Comparison of ENCODE assay signal across 17 cellular contexts in the genomic region with DNA sequence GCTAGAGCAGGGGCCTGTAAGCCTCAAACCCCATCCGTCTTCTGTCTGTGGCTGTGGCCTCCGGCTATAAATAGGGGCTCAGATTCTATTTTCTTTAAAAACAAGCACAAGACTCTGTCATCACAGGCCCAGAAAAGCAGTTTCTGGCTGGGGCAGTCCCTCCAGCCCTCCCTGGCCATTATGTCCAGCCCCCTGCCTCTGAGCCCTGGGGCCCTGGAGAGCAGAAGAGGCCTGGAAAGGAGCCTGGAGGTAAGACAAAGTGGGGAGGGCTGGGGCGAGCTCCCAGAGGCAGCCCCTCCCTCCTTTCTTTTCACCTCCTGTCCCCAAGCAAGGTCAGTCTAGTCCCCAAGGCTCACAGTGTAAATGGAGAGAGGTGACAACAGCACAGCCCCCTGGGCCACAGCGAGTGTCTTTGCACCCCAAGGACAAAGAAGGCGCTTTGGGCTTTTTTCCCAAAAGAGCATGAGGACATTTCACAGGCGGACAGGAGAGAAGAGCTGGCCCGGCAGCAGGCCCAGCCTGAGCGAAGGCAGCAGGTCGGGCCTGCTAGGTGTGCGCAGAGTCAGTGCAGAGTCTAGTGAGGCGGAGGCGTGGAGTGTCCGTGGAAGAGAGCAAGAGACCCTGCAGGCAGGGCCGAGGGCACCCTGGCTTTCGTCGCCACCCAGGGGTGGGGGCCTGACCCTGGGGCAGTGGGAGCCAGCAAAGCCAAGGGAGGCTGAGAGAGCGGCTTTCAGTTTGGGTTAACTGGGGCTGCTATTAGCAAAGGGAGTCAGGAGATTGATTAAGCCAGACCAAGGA.
A peak's percentile ranks its signal among the peaks of the same experiment; 100 is the strongest.
DNase-seq lines count a peak whose midpoint lies in the region; ATAC-seq and TF ChIP-seq lines count a peak whose summit lies in the region.
"Had no signal": no experiment of that assay in that cellular context is flagged by ENCODE, and none has a peak within 500 bp of the region (broad histone marks: within the 10 kb centered on the region; RNA-seq: fewer than 3 reads in every experiment).

No MANE protein-coding gene starts in this region.

- DNase-seq in SK-N-MC (ENCODE audit: low read depth, low spot score) (no peak), heart right ventricle (no peak), neural progenitor cell (ENCODE audit: low spot score) (no peak), sciatic nerve (ENCODE audit: low spot score) (no peak), DMS79 (lab: John Stamatoyannopoulos, UW) (no peak)
- no peak for DNase-seq in activated T-cell treated with anti-CD3 and anti-CD28 coated beads, Interleukin-2, amount 50 U/mL, for 48 hours
- DNase-seq: activated CD8-positive, alpha-beta memory T cell treated with anti-CD3 and anti-CD28 coated beads, Interleukin-2, amount 10 ng/mL, durations not matched to agents 7 days and 5 days; activated effector memory CD4-positive, alpha-beta T cell treated with anti-CD3 and anti-CD28 coated beads, Interleukin-2, amount 50 U/mL, for 16 hours; CD4-positive, alpha-beta T cell; DND-41; effector CD4-positive, alpha-beta T cell; left colon; naive B cell; T-helper 2 cell had no signal

- no peaks in the 10 kb centered on the region for H3K27me3 ChIP-seq in BLaER1 treated with 17β-estradiol and CSF1 and Interleukin-3, amounts not matched to agents 10 nM and 100 nM
- H3K27me3 ChIP-seq in heart right ventricle = no peaks in the 10 kb centered on the region
- H3K27me3 ChIP-seq in neural progenitor cell = no peaks in the 10 kb centered on the region

- peaks cover 0 to 3% (median 0%) of the 10 kb centered on the region in 11 experiments; a peak in 2 of 22 replicates for H4K20me1 ChIP-seq in BLaER1 treated with 17β-estradiol and CSF1 and Interleukin-3, amounts not matched to agents 10 nM and 100 nM
- H4K20me1 ChIP-seq in neural progenitor cell (ENCODE audit: low read depth) = no peaks in the 10 kb centered on the region

- H3K36me3 ChIP-seq in BLaER1 treated with 17β-estradiol and CSF1 and Interleukin-3, amounts not matched to agents 10 nM and 100 nM = no peaks in the 10 kb centered on the region
- H3K36me3 ChIP-seq in SK-N-MC (ENCODE audit: insufficient read depth, low read length) = no peaks in the 10 kb centered on the region
- no peaks in the 10 kb centered on the region for H3K36me3 ChIP-seq in heart right ventricle
- H3K36me3 ChIP-seq in neural progenitor cell = no peaks in the 10 kb centered on the region

- no peaks in the 10 kb centered on the region for H3K9me3 ChIP-seq in BLaER1 treated with 17β-estradiol and CSF1 and Interleukin-3, amounts not matched to agents 10 nM and 100 nM (replicated peaks in 1 of 11)
- no peaks in the 10 kb centered on the region for H3K9me3 ChIP-seq in SK-N-MC (ENCODE audit: low read depth, low read length)
- no peaks in the 10 kb centered on the region for H3K9me3 ChIP-seq in heart right ventricle
- H3K9me3 ChIP-seq in neural progenitor cell (ENCODE audit: low read depth) = no peaks in the 10 kb centered on the region

- H3K4me3 ChIP-seq in BLaER1 treated with 17β-estradiol and CSF1 and Interleukin-3, amounts not matched to agents 10 nM and 100 nM = peak overlapping the region in 8 of 10 experiments; percentile 34 to 56 (median 48); a peak in 15 of 20 replicates
- no peak overlapping the region for H3K4me3 ChIP-seq in SK-N-MC
- no peak overlapping the region for H3K4me3 ChIP-seq in heart right ventricle
- H3K4me3 ChIP-seq in neural progenitor cell = no peak overlapping the region

- no peaks in the 10 kb centered on the region for H3K79me2 ChIP-seq in neural progenitor cell (ENCODE audit: low read depth)

- H3K36me3 Mint-ChIP-seq in neural progenitor cell = no peaks in the 10 kb centered on the region
- H3K36me3 Mint-ChIP-seq: activated CD8-positive, alpha-beta memory T cell treated with anti-CD3 and anti-CD28 coated beads, Interleukin-2, amount 10 ng/mL, durations not matched to agents 7 days and 5 days; naive B cell had no signal

- H3K9me3 Mint-ChIP-seq in neural progenitor cell = no peaks in the 10 kb centered on the region
- H3K9me3 Mint-ChIP-seq: CD4-positive, alpha-beta T cell; naive B cell had no signal

- no peaks in the 10 kb centered on the region for H3F3A ChIP-seq in neural progenitor cell (ENCODE audit: low read depth)

- H3K27me3 Mint-ChIP-seq in neural progenitor cell (ENCODE audit: insufficient read depth, low read depth) = no peaks in the 10 kb centered on the region
- H3K27me3 Mint-ChIP-seq: activated CD8-positive, alpha-beta memory T cell treated with anti-CD3 and anti-CD28 coated beads, Interleukin-2, amount 10 ng/mL, durations not matched to agents 7 days and 5 days; CD4-positive, alpha-beta T cell had no signal

- H3K4me3 Mint-ChIP-seq in neural progenitor cell = no peak overlapping the region
- H3K4me3 Mint-ChIP-seq: activated CD8-positive, alpha-beta memory T cell treated with anti-CD3 and anti-CD28 coated beads, Interleukin-2, amount 10 ng/mL, durations not matched to agents 7 days and 5 days; CD4-positive, alpha-beta T cell had no signal

- WGBS in heart right ventricle, 2 donors = 79 to 80% methylated on average over 16 to 17 of the region's 17 CpGs

- peak overlapping the region; percentile 2 to 98 (median 95); a peak in 21 of 22 replicates for H3K27ac ChIP-seq in BLaER1 treated with 17β-estradiol and CSF1 and Interleukin-3, amounts not matched to agents 10 nM and 100 nM
- H3K27ac ChIP-seq in SK-N-MC (0 out of 2 replicates have a peak overlapping the region, but pooled peaks have one; percentile 3), heart right ventricle (peak overlapping the region in 8 of 10 donors; percentile 20 to 78 (median 68)), neural progenitor cell (no peak overlapping the region)

- TF ChIP-seq CTCF in heart right ventricle (IDR thresholded peaks at IDR 0.05) (no peak), neural progenitor cell (IDR thresholded peaks at IDR 0.05) (no peak)

- H3K4me1 Mint-ChIP-seq in neural progenitor cell = no peaks in the 10 kb centered on the region
- H3K4me1 Mint-ChIP-seq: activated CD8-positive, alpha-beta memory T cell treated with anti-CD3 and anti-CD28 coated beads, Interleukin-2, amount 10 ng/mL, durations not matched to agents 7 days and 5 days had no signal

- H3K4me1 ChIP-seq in BLaER1 treated with 17β-estradiol and CSF1 and Interleukin-3, amounts not matched to agents 10 nM and 100 nM = peaks cover 82 to 94% (median 91%) of the 10 kb centered on the region in 10 experiments
- peaks cover 0 to 54% (median 6%) of the 10 kb centered on the region in 9 donors for H3K4me1 ChIP-seq in heart right ventricle
- no peaks in the 10 kb centered on the region for H3K4me1 ChIP-seq in neural progenitor cell

- H2AFZ ChIP-seq in neural progenitor cell (replicated peaks) = no peak overlapping the region

- ATAC-seq in heart right ventricle (peak in 1 of 8 donors; percentile 5), sciatic nerve (no peak), GM21619 (IDR thresholded peaks at IDR 0.05; ENCODE audit: unreplicated experiment) (no peak)
- ATAC-seq: activated CD4-positive, CD25-positive, alpha-beta regulatory T cell treated with anti-CD3 and anti-CD28 coated beads, Interleukin-2, amount 50 U/mL, for 24 hours; activated CD8-positive, alpha-beta memory T cell treated with anti-CD3 and anti-CD28 coated beads, Interleukin-2, amount 10 ng/mL, durations not matched to agents 7 days and 5 days; left colon had no signal

- intact Hi-C loops in heart right ventricle (cut with DNase I) = no loop called here
- intact Hi-C loops in sciatic nerve (cut with DNase I) = no loop called here

- H3K9ac ChIP-seq in BLaER1 treated with 17β-estradiol and CSF1 and Interleukin-3, amounts not matched to agents 10 nM and 100 nM = peak overlapping the region; percentile 38 to 92 (median 82)
- H3K9ac ChIP-seq in SK-N-MC (ENCODE audit: insufficient read length) = no peak overlapping the region
- H3K9ac ChIP-seq in neural progenitor cell = peak overlapping the region; percentile 20

- peak overlapping the region; percentile 63 to 99 (median 96) for H3K4me2 ChIP-seq in BLaER1 treated with 17β-estradiol and CSF1 and Interleukin-3, amounts not matched to agents 10 nM and 100 nM
- no peak overlapping the region for H3K4me2 ChIP-seq in neural progenitor cell

- peak overlapping the region; percentile 47 for H3K27ac Mint-ChIP-seq in neural progenitor cell
- H3K27ac Mint-ChIP-seq: activated CD8-positive, alpha-beta memory T cell treated with anti-CD3 and anti-CD28 coated beads, Interleukin-2, amount 10 ng/mL, durations not matched to agents 7 days and 5 days; CD4-positive, alpha-beta T cell had no signal

Comparison
In these comparisons a context has a peak if more than half of its experiments do, and no peak if none do; other contexts are left out.
1. H3K4me3 ChIP-seq: peak in BLaER1 treated with 17β-estradiol and CSF1 and Interleukin-3, amounts not matched to agents 10 nM and 100 nM (8 of 10); none in SK-N-MC (single experiment), heart right ventricle (0 of 10) and neural progenitor cell (single experiment).